30 cellular contexts compared by ENCODE assay signal in the genomic region with DNA sequence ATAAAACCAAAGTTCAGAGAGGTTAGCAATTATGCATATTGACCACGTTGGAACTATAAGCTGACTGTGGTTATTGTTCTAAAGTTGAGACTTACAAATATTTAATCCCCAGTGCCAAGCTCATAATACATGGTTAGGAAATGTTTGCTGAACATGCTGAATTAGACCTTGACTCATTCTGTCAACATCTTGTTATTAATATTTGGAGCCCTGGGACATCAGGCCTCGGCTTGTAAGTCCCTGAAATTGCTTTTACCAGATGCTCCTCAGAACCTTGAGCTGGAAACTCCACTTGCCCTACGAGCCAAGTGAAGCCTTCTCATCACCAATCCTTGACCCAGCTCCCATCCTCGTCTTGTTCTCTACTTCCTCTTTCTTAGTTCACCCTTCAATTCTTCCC. TPM values are rescaled to one million over a fixed set of nuclear protein-coding genes. Genes with fewer than 3 reads are reported as not detected.
DNase-seq lines count a peak whose midpoint lies in the region; FAIRE-seq and TF ChIP-seq lines count a peak whose summit lies in the region.
"Had no signal": no experiment of that assay in that cellular context is flagged by ENCODE, and none has a peak within 500 bp of the region (broad histone marks: within the 10 kb centered on the region; RNA-seq: fewer than 3 reads in every experiment).

No MANE protein-coding gene starts in this region.

- no peak for FAIRE-seq in small intestine (lab: Jason Lieb, UNC)
- FAIRE-seq: G401.6, K562, TTC549 had no signal

- H3K79me2 ChIP-seq in hepatocyte = no peaks in the 10 kb centered on the region

- DNase-seq in HT-29 (ENCODE audit: low spot score) (peak; percentile 38), astrocyte of the spinal cord (ENCODE audit: low read depth, low spot score) (peak; percentile 43), hepatocyte (ENCODE audit: low spot score) (peak; percentile 8), small intestine (peak; percentile 59), NCI-H82 treated with DMSO at 0.1 percent for 48 hours (lab: John Stamatoyannopoulos, UW; ENCODE audit: unreplicated experiment) (no peak), colonic mucosa (no peak)
- no peak for DNase-seq in central memory CD4-positive, alpha-beta T cell
- DNase-seq: activated CD4-positive, alpha-beta T cell treated with anti-CD3 and anti-CD28 coated beads for 1 hour; activated CD8-positive, alpha-beta memory T cell treated with anti-CD3 and anti-CD28 coated beads for 24 hours; activated naive CD4-positive, alpha-beta T cell treated with Interleukin-2 at 50 U/mL for 16 hours; activated T-cell treated with anti-CD3 and anti-CD28 coated beads, Interleukin-2, amount 50 U/mL, for 4 hours; caudate nucleus; CD4-positive, alpha-beta T cell; H9; kidney glomerular epithelial cell; mesenchymal stem cell; naive B cell; NCI-H187 treated with DMSO at 0.1 percent for 48 hours; NCI-H2227 treated with DMSO at 0.1 percent for 48 hours; NCI-H774; occipital lobe; right cardiac atrium; SJCRH30; stomach; T-cell had no signal

- H3K36me3 ChIP-seq in hepatocyte (replicated peaks; ENCODE audit: insufficient read depth, low read depth) (no peaks in the 10 kb centered on the region), small intestine (ENCODE audit: control insufficient read depth in 2 of 2, insufficient read depth in 2 of 2, low read length in 2 of 2) (no peaks in the 10 kb centered on the region), colonic mucosa (no peaks in the 10 kb centered on the region)
- H3K36me3 ChIP-seq: SJCRH30, stomach, upper lobe of left lung had no signal

- H3K9me3 ChIP-seq in hepatocyte (ENCODE audit: low read depth) = no peaks in the 10 kb centered on the region
- H3K9me3 ChIP-seq in small intestine (ENCODE audit: control insufficient read depth, low read depth) = no peaks in the 10 kb centered on the region
- no peaks in the 10 kb centered on the region for H3K9me3 ChIP-seq in colonic mucosa
- H3K9me3 ChIP-seq: SJCRH30, stomach, upper lobe of left lung had no signal

- in situ Hi-C loops in astrocyte of the spinal cord (cut with HindIII; ENCODE audit: low sequenced_read_pairs) = no loop called here

- no peaks in the 10 kb centered on the region for H3K27me3 ChIP-seq in hepatocyte
- H3K27me3 ChIP-seq in small intestine (ENCODE audit: control insufficient read depth in 2 of 2, insufficient read depth in 2 of 2, low read length in 2 of 2) = no peaks in the 10 kb centered on the region
- H3K27me3 ChIP-seq in colonic mucosa = no peaks in the 10 kb centered on the region
- H3K27me3 ChIP-seq: SJCRH30, stomach, upper lobe of left lung had no signal

- WGBS in hepatocyte (ENCODE audit: low lambda C conversion rate, missing lambda C conversion rate) = 66% methylated on average over 4 of the region's 4 CpGs
- WGBS in small intestine, 3 donors = 10 to 44% (median 11%) methylated on average over 4 of the region's 4 CpGs

- intact Hi-C loops in colonic mucosa (cut with DNase I) = no loop called here

- peak overlapping the region; percentile 53 for H3K27ac ChIP-seq in hepatocyte
- no peak overlapping the region for H3K27ac ChIP-seq in small intestine (ENCODE audit: low read depth in 1 of 2, low read length in 1 of 2)
- H3K27ac ChIP-seq in colonic mucosa = no peak overlapping the region
- H3K27ac ChIP-seq: SJCRH30 had no signal

- no peak overlapping the region for H2AFZ ChIP-seq in hepatocyte

- H3K9me2 ChIP-seq in hepatocyte (replicated peaks; ENCODE audit: insufficient read depth) = no peaks in the 10 kb centered on the region

- H3K9ac ChIP-seq in colonic mucosa (ENCODE audit: low read depth in 2 of 2, low read length in 2 of 2) = no peak overlapping the region

- H3K4me3 ChIP-seq in astrocyte of the spinal cord (ENCODE audit: low read depth, low read length) = no peak overlapping the region
- H3K4me3 ChIP-seq in hepatocyte = no peak overlapping the region
- no peak overlapping the region for H3K4me3 ChIP-seq in small intestine (ENCODE audit: low read depth in 1 of 2, low read length in 2 of 2)
- no peak overlapping the region for H3K4me3 ChIP-seq in colonic mucosa
- H3K4me3 ChIP-seq: K562, SJCRH30, stomach, upper lobe of left lung had no signal

- TF ChIP-seq CTCF in astrocyte of the spinal cord (IDR thresholded peaks at IDR 0.05; ENCODE audit: low read depth, low read length) = no peak
- TF ChIP-seq CTCF in hepatocyte (IDR thresholded peaks at IDR 0.05; ENCODE audit: poor library complexity) = no peak
- no peak for TF ChIP-seq CTCF in colonic mucosa (IDR thresholded peaks at IDR 0.05)

- H3K4me2 ChIP-seq in hepatocyte = no peak overlapping the region

- H3K4me1 ChIP-seq in hepatocyte (ENCODE audit: insufficient read depth) (peaks cover 3% of the 10 kb centered on the region), small intestine (ENCODE audit: control insufficient read depth in 2 of 2, insufficient read depth in 1 of 2, low read depth in 1 of 2, low read length in 1 of 2) (no peaks in the 10 kb centered on the region), colonic mucosa (peaks cover 7% of the 10 kb centered on the region)
- H3K4me1 ChIP-seq: SJCRH30 had no signal

- no peaks in the 10 kb centered on the region for H4K20me1 ChIP-seq in hepatocyte (ENCODE audit: insufficient read depth, poor library complexity, severe bottlenecking)

RNA-seq across cellular contexts. Expression of a gene that starts 21.2 kb away (rescaled TPM):
- not detected in 2 replicates for total RNA-seq in HT-29 (2014; rRNA removed; shearing (Covaris generic))
- total RNA-seq in hepatocyte (not detected in 2 replicates), colonic mucosa (not detected)
- polyA plus RNA-seq in hepatocyte (0.69 and 0.79 TPM in 2 replicates), small intestine (not detected)
- total RNA-seq: activated T-cell treated with anti-CD3 and anti-CD28 coated beads, Interleukin-2, amount 50 U/mL, for 4 hours; CD4-positive, alpha-beta T cell; epithelial cell of proximal tubule; K562; occipital lobe; right cardiac atrium; SJCRH30; stomach; T-cell; upper lobe of left lung had no signal
- polyA plus RNA-seq: K562, right cardiac atrium had no signal

Comparison
In these comparisons a context has a peak if more than half of its experiments do, and no peak if none do; other contexts are left out.
1. DNase-seq: peak in HT-29 (single experiment), astrocyte of the spinal cord (single experiment), hepatocyte (single experiment) and small intestine (single experiment); none in central memory CD4-positive, alpha-beta T cell (single experiment), NCI-H82 treated with DMSO at 0.1 percent for 48 hours (single experiment) and colonic mucosa (single experiment).